9 cellular contexts compared by ENCODE assay signal in the genomic region with DNA sequence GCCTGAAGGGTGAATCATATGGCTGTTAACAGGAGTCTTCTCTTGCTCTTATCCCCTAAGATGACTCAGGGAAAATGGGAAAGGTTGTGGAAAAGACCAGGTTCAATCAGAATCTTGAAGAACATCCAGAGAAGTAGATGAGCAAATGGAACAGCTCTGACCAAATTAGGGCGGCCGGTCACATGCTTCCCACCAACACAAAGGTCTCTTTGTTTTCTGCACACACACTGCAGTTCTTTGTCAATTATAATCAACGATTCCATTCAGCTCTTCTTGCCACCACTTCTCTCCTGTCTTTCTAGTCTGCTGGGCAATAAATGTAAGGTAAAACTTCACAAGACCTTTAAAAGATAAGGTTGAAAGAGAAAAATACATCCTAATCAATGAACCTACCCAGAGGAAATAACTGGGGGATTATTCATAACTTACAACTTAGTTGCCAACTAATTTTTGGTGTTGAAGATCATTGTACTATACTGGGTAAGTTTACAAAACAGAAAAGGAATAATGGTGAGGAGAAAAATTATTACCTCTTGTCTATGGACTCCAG.
DNase-seq lines count a peak whose midpoint lies in the region; ATAC-seq, FAIRE-seq and TF ChIP-seq lines count a peak whose summit lies in the region.
"Had no signal": no experiment of that assay in that cellular context is flagged by ENCODE, and none has a peak within 500 bp of the region (broad histone marks: within the 10 kb centered on the region; RNA-seq: fewer than 3 reads in every experiment).

No MANE protein-coding gene starts in this region.

- H3K27ac Mint-ChIP-seq in activated T-helper 1 cell treated with anti-CD3 and anti-CD28 coated beads, Interleukin-12 subunit alpha, Interleukin-12 subunit beta, Interleukin-2, Interleukin-4 antibody, amounts not matched to agents 30 ng/mL and 10 ng/mL and 1 ng/mL, durations not matched to agents 14 hours and 24 hours and 36 hours = no peak overlapping the region

- intact Hi-C loops in HCT116 (cut with micrococcal nuclease) = no loop called here
- intact Hi-C loops in K562 (cut with micrococcal nuclease) = no loop called here
- intact Hi-C loops in sciatic nerve (cut with DNase I) = no loop called here
- intact Hi-C loops in activated T-helper 1 cell treated with anti-CD3 and anti-CD28 coated beads, Interleukin-12 subunit alpha, Interleukin-12 subunit beta, Interleukin-2, Interleukin-4 antibody, amounts not matched to agents 30 ng/mL and 10 ng/mL and 1 ng/mL, durations not matched to agents 14 hours and 24 hours and 36 hours (cut with micrococcal nuclease) = no loop called here

- no peaks in the 10 kb centered on the region for H3K9me2 ChIP-seq in HCT116 (ENCODE audit: insufficient read depth)

- TF ChIP-seq POLR2A in HCT116 (IDR thresholded peaks at IDR 0.05; ENCODE audit: borderline replicate concordance, extremely low read depth, insufficient read depth, insufficient read length) (no peak), K562 (conservative IDR thresholded peaks at IDR 0.05) (no peak)

- FAIRE-seq in K562 (lab: Jason Lieb, UNC) = no peak

- H3K27ac ChIP-seq in HCT116 (ENCODE audit: low read depth, low read length) (peak overlapping the region; percentile 79), K562 (ENCODE audit: extremely low read depth, low read depth, low read length) (no peak overlapping the region), right atrium auricular region (peak overlapping the region; percentile 35 to 74)

- H3K36me3 ChIP-seq in HCT116 (ENCODE audit: control insufficient read depth in 1 of 2, insufficient read depth in 2 of 2, low read length in 2 of 2) (no peaks in the 10 kb centered on the region), K562 (ENCODE audit: control insufficient read depth, insufficient read depth, low read length) (no peaks in the 10 kb centered on the region), right atrium auricular region (no peaks in the 10 kb centered on the region)

- peaks cover 2% of the 10 kb centered on the region for H3K27me3 Mint-ChIP-seq in activated T-helper 1 cell treated with anti-CD3 and anti-CD28 coated beads, Interleukin-12 subunit alpha, Interleukin-12 subunit beta, Interleukin-2, Interleukin-4 antibody, amounts not matched to agents 30 ng/mL and 10 ng/mL and 1 ng/mL, durations not matched to agents 14 hours and 24 hours and 36 hours (ENCODE audit: insufficient read depth)

- POLR2A ChIA-PET in HCT116 (lab: Charles Lee) = interaction anchor here (2.0 kb wide), 1 partner anchor 442 kb away, joined by 7 read pairs; the partner anchor contains the start of gene PIK3R1
- POLR2A ChIA-PET in K562 (lab: Yijun Ruan, JAX) = interaction anchor here (0.8 kb wide), 1 partner anchor 30 kb away, joined by 3 read pairs; no protein-coding TSS in a partner anchor

- no peaks in the 10 kb centered on the region for H3K9me1 ChIP-seq in K562 (ENCODE audit: control insufficient read depth, insufficient read depth, low read length)

- 9% methylated on average over 3 of the region's 3 CpGs for WGBS in K562 (ENCODE audit: insufficient coverage, low coverage, missing lambda C conversion rate)

- H3K27me3 ChIP-seq in HCT116 (ENCODE audit: insufficient read depth, low read length) (0 out of 2 replicates have a peak, but pooled peaks cover 4% of the 10 kb centered on the region), K562 (ENCODE audit: control insufficient read depth in 2 of 2, insufficient read depth in 2 of 2, low read length in 2 of 2) (no peaks in the 10 kb centered on the region), right atrium auricular region (no peaks in the 10 kb centered on the region)

- H3K9me3 ChIP-seq in HCT116 (ENCODE audit: control insufficient read depth in 1 of 2, insufficient read depth in 1 of 2, low read depth in 1 of 2, low read length in 2 of 2) = no peaks in the 10 kb centered on the region
- H3K9me3 ChIP-seq in K562 (replicated peaks; ENCODE audit: control insufficient read depth, insufficient read depth, low read depth, low read length) = no peaks in the 10 kb centered on the region
- no peaks in the 10 kb centered on the region for H3K9me3 ChIP-seq in right atrium auricular region

- in situ Hi-C loops in K562 (cut with MboI) = no loop called here

- peaks cover 5% of the 10 kb centered on the region for H3K9me3 Mint-ChIP-seq in activated T-helper 1 cell treated with anti-CD3 and anti-CD28 coated beads, Interleukin-12 subunit alpha, Interleukin-12 subunit beta, Interleukin-2, Interleukin-4 antibody, amounts not matched to agents 30 ng/mL and 10 ng/mL and 1 ng/mL, durations not matched to agents 14 hours and 24 hours and 36 hours

- 0 out of 2 replicates have a peak overlapping the region, but pooled peaks have one; percentile 22 for H3K9ac ChIP-seq in HCT116 (ENCODE audit: low read length)
- H3K9ac ChIP-seq in K562 (ENCODE audit: insufficient read depth in 1 of 2, low read depth in 2 of 2, low read length in 2 of 2) = no peak overlapping the region

- TF ChIP-seq RAD21 in HCT116 (IDR thresholded peaks at IDR 0.05; ENCODE audit: low read depth) (no peak), K562 (CRISPR knock-in tag; conservative IDR thresholded peaks at IDR 0.05 in 1 of 2, IDR thresholded peaks at IDR 0.05 in 1 of 2) (no peak)

- H3K4me1 ChIP-seq in HCT116 (ENCODE audit: control insufficient read depth in 1 of 2, insufficient read depth in 2 of 2, low read length in 2 of 2) (peaks cover 8 to 15% of the 10 kb centered on the region in 2 experiments; a peak in 3 of 4 replicates), K562 (replicated peaks in 1 of 2; ENCODE audit: control insufficient read depth in 2 of 2, insufficient read depth in 2 of 2, low read length in 2 of 2) (peaks cover 0 to 11% of the 10 kb centered on the region in 2 experiments; a peak in 3 of 5 replicates), right atrium auricular region (peaks cover 0 to 6% of the 10 kb centered on the region in 2 donors)

- no peaks in the 10 kb centered on the region for H3K4me1 Mint-ChIP-seq in activated T-helper 1 cell treated with anti-CD3 and anti-CD28 coated beads, Interleukin-12 subunit alpha, Interleukin-12 subunit beta, Interleukin-2, Interleukin-4 antibody, amounts not matched to agents 30 ng/mL and 10 ng/mL and 1 ng/mL, durations not matched to agents 14 hours and 24 hours and 36 hours (ENCODE audit: low read depth)

- H3K4me3 ChIP-seq in HCT116 (replicated peaks in 1 of 2; ENCODE audit: low read depth in 1 of 2, low read length in 2 of 2) (no peak overlapping the region), K562 (no peak overlapping the region), right atrium auricular region (no peak overlapping the region)

- H3K4me2 ChIP-seq in HCT116 (ENCODE audit: low read length) = peak overlapping the region; percentile 26
- H3K4me2 ChIP-seq in K562 (ENCODE audit: insufficient read depth, low read length) = no peak overlapping the region

- TF ChIP-seq EP300 in K562 (IDR thresholded peaks at IDR 0.05; ENCODE audit: low read length) = no peak

- H2AFZ ChIP-seq in HCT116 (ENCODE audit: low read depth, low read length, poor library complexity, severe bottlenecking) = no peak overlapping the region
- no peak overlapping the region for H2AFZ ChIP-seq in K562 (ENCODE audit: low read depth, low read length)

- DNase-seq in HCT116 (ENCODE audit: low read depth, low spot score) = peak; percentile 50
- no peak for DNase-seq in K562 (ENCODE audit: extremely low read depth in 1 of 4, low spot score in 3 of 4)
- peak; percentile 77 for DNase-seq in right atrium auricular region (ENCODE audit: low spot score)
- DNase-seq in sciatic nerve (ENCODE audit: low spot score) = peak; percentile 69
- DNase-seq in HuH-7 (ENCODE audit: low spot score) = no peak
- DNase-seq in NCI-H2081 (lab: John Stamatoyannopoulos, UW) = no peak
- DNase-seq in activated T-helper 1 cell treated with anti-CD3 and anti-CD28 coated beads, Interleukin-12 subunit alpha, Interleukin-12 subunit beta, Interleukin-2, Interleukin-4 antibody, amounts not matched to agents 30 ng/mL and 10 ng/mL and 1 ng/mL, durations not matched to agents 14 hours and 24 hours and 36 hours (ENCODE audit: low spot score) = no peak
- DNase-seq: SW 1271 had no signal

- RAD21 ChIA-PET in HCT116 (lab: Charles Lee; ENCODE audit: low non-redundant PET in 1 of 2, low total read pairs in 2 of 2, uncharacterized antibody in 2 of 2, unreplicated experiment in 2 of 2) = no interaction called here

- peak; percentile 77 for ATAC-seq in HCT116
- no peak for ATAC-seq in K562
- ATAC-seq in sciatic nerve = peak; percentile 92
- no peak for ATAC-seq in HG03520 (IDR thresholded peaks at IDR 0.05; ENCODE audit: unreplicated experiment)

- no TSS peak for BruUV-seq in HCT116 (replicated peaks; lab: Mats Ljungman, UMichigan)
- no TSS peak for BruUV-seq in K562 (replicated peaks; lab: Mats Ljungman, UMichigan)

- no peaks in the 10 kb centered on the region for H3K79me2 ChIP-seq in HCT116 (ENCODE audit: insufficient read depth, low read length)
- no peaks in the 10 kb centered on the region for H3K79me2 ChIP-seq in K562 (ENCODE audit: control insufficient read depth, insufficient read depth, low read length)

- no peaks in the 10 kb centered on the region for H4K20me1 ChIP-seq in HCT116 (ENCODE audit: insufficient read depth)
- no peaks in the 10 kb centered on the region for H4K20me1 ChIP-seq in K562 (replicated peaks; ENCODE audit: control insufficient read depth, insufficient read depth, low read length)

- no peak for TF ChIP-seq CTCF in HCT116 (IDR thresholded peaks at IDR 0.05 in 2 of 3, conservative IDR thresholded peaks at IDR 0.05 in 1 of 3; ENCODE audit: borderline replicate concordance in 1 of 3, insufficient read depth in 1 of 3, low read depth in 2 of 3, low read length in 2 of 3)
- no peak for TF ChIP-seq CTCF in K562 (IDR thresholded peaks at IDR 0.05 in 2 of 3, conservative IDR thresholded peaks at IDR 0.05 in 1 of 3; ENCODE audit: insufficient read depth in 2 of 3, low read depth in 1 of 3, low read length in 3 of 3)
- TF ChIP-seq CTCF in right atrium auricular region (IDR thresholded peaks at IDR 0.05) = no peak

- no peaks in the 10 kb centered on the region for H3K36me3 Mint-ChIP-seq in activated T-helper 1 cell treated with anti-CD3 and anti-CD28 coated beads, Interleukin-12 subunit alpha, Interleukin-12 subunit beta, Interleukin-2, Interleukin-4 antibody, amounts not matched to agents 30 ng/mL and 10 ng/mL and 1 ng/mL, durations not matched to agents 14 hours and 24 hours and 36 hours (ENCODE audit: low read depth)

- CTCF ChIA-PET in HCT116 (lab: Charles Lee) = no interaction called here
- CTCF ChIA-PET in K562 (lab: Yijun Ruan, JAX; ENCODE audit: low intra/inter-chr PET ratio) = no interaction called here

- no peak overlapping the region for H3K4me3 Mint-ChIP-seq in activated T-helper 1 cell treated with anti-CD3 and anti-CD28 coated beads, Interleukin-12 subunit alpha, Interleukin-12 subunit beta, Interleukin-2, Interleukin-4 antibody, amounts not matched to agents 30 ng/mL and 10 ng/mL and 1 ng/mL, durations not matched to agents 14 hours and 24 hours and 36 hours

TF ChIP-seq in HCT116, 20 proteins besides CTCF, POLR2A, EP300 and RAD21 (continues in another document):
- no peak for TF ChIP-seq CEBPB (IDR thresholded peaks at IDR 0.05; ENCODE audit: low read depth)
- peak; percentile 55 for TF ChIP-seq TCF7L2 (IDR thresholded peaks at IDR 0.05; ENCODE audit: borderline replicate concordance, extremely low read depth, insufficient read depth, insufficient read length)

TF ChIP-seq in K562, 482 proteins besides CTCF, POLR2A, EP300 and RAD21:
- TF ChIP-seq NFE2 (IDR thresholded peaks at IDR 0.05; ENCODE audit: low read depth) (peak; percentile 24; the same call in 1 of the 2 replicates), ZBTB17 (CRISPR knock-in tag; IDR thresholded peaks at IDR 0.05) (no peak)

Comparison
In these comparisons a context has a peak if more than half of its experiments do, and no peak if none do; other contexts are left out.
1. ATAC-seq: peak in HCT116 (single experiment) and sciatic nerve (single experiment); none in K562 (single experiment) and HG03520 (single experiment).
2. DNase-seq: peak in HCT116 (single experiment), right atrium auricular region (single experiment) and sciatic nerve (single experiment); none in K562 (0 of 4), HuH-7 (single experiment), NCI-H2081 (0 of 2) and activated T-helper 1 cell treated with anti-CD3 and anti-CD28 coated beads, Interleukin-12 subunit alpha, Interleukin-12 subunit beta, Interleukin-2, Interleukin-4 antibody, amounts not matched to agents 30 ng/mL and 10 ng/mL and 1 ng/mL, durations not matched to agents 14 hours and 24 hours and 36 hours (single experiment).
3. Of the 22 proteins assayed by ChIP-seq in both K562 and HCT116: peak only in K562: none; only in HCT116: SP1, SRF and TCF7L2; in both: none; in neither: 19.